Comparison of ENCODE assay signal across 24 cellular contexts in the genomic region with DNA sequence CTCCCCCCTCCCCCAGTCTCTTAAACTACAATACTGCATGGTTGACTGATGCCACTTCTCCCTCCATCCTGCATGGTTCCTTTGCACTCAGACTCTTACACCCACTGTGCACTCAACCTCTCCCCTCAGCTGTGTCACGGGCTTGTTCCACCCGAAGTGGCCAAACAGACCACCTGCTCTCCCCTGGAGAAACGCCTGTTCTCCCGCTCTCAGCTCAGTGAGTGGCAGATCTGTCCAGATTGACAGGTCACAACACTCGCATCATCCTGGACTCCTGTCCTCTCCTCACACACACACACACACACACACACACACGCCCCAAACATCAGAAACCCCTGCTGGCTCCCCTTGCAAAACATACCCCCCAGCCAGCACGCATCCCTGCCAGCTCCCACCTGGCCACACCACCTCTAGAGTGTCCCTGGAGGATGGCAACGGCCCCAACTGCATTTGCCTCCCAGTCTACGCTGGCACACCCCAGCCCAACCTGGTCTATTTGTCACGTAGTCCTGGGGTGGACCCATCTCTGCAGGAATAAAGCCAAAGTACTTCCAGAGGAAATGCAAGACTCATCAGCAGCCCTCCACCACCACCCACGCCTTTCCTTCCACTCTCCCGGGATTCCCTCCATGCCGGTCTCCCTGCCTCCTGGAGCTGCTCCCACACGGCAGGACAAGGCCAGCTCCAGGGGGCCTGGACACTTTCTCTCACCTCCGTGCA. TPM values are rescaled to one million over a fixed set of nuclear protein-coding genes. Genes with fewer than 3 reads are reported as not detected.
A peak's percentile ranks its signal among the peaks of the same experiment; 100 is the strongest.
DNase-seq lines count a peak whose midpoint lies in the region; ATAC-seq lines count a peak whose summit lies in the region.
"Had no signal": no experiment of that assay in that cellular context is flagged by ENCODE, and none has a peak within 500 bp of the region (broad histone marks: within the 10 kb centered on the region; RNA-seq: fewer than 3 reads in every experiment).

No MANE protein-coding gene starts in this region.

- DNase-seq in DMS79 treated with DMSO at 0.1 percent for 48 hours (lab: John Stamatoyannopoulos, UW), result peak; percentile 45
- DNase-seq in DMS79 (lab: John Stamatoyannopoulos, UW), result no peak
- peak; percentile 52 for DNase-seq in NCI-H187 treated with DMSO at 0.1 percent for 48 hours (lab: John Stamatoyannopoulos, UW)
- DNase-seq in left lobe of liver (ENCODE audit: low spot score), result peak; percentile 33
- no peak for DNase-seq in SIG-M5 treated with dmso at 0.1 percent for 504 hours (lab: John Stamatoyannopoulos, UW; ENCODE audit: unreplicated experiment)
- DNase-seq in activated CD4-positive, alpha-beta T cell treated with anti-CD3 and anti-CD28 coated beads, Interleukin-2, amount 50 U/mL, for 1 hour, result no peak
- no peak for DNase-seq in SW480 (ENCODE audit: low spot score)
- DNase-seq: CD4-positive, CD25-positive, alpha-beta regulatory T cell; DMS53; GF-D8; NCI-H1092 treated with DMSO at 0.1 percent for 48 hours; NCI-H1436 treated with DMSO at 0.1 percent for 48 hours; NCI-H2029; NCI-H446; NCI-H526; NCI-H82; NK-92 treated with Interleukin-12 subunit alpha and Interleukin-12 subunit beta, amount 100 ng/mL, for 24 hours; PC-3 had no signal

- ATAC-seq in left lobe of liver (no peak), GM18907 (IDR thresholded peaks at IDR 0.05; ENCODE audit: unreplicated experiment) (no peak)
- ATAC-seq: HCT116, PC-3, Right ventricle myocardium inferior had no signal

RNA-seq across cellular contexts. Expression of a gene that starts 2.9 kb away (rescaled TPM):
- not detected for total RNA-seq in left lobe of liver
- total RNA-seq: B cell; CD4-positive, CD25-positive, alpha-beta regulatory T cell; H4; PC-3; Right ventricle myocardium inferior; SJSA1 had no signal

RNA-seq across cellular contexts. Expression of a gene that starts 19.3 kb away (rescaled TPM):
- not detected for total RNA-seq in left lobe of liver
- total RNA-seq: B cell; CD4-positive, CD25-positive, alpha-beta regulatory T cell; H4; PC-3; Right ventricle myocardium inferior; SJSA1 had no signal

Comparison
In these comparisons a context has a peak if more than half of its experiments do, and no peak if none do; other contexts are left out.
1. DNase-seq: peak in DMS79 treated with DMSO at 0.1 percent for 48 hours (single experiment), NCI-H187 treated with DMSO at 0.1 percent for 48 hours (single experiment) and left lobe of liver (single experiment); none in DMS79 (single experiment), SIG-M5 treated with dmso at 0.1 percent for 504 hours (single experiment), activated CD4-positive, alpha-beta T cell treated with anti-CD3 and anti-CD28 coated beads, Interleukin-2, amount 50 U/mL, for 1 hour (single experiment) and SW480 (single experiment).